27 cellular contexts compared by ENCODE assay signal in genomic region chr3:17292556-17292955, GRCh38.
"Had no signal": no experiment of that assay in that cellular context is flagged by ENCODE, and none has a peak within 500 bp of the region (broad histone marks: within the 10 kb centered on the region; RNA-seq: fewer than 3 reads in every experiment).

No MANE protein-coding gene starts in this region.

- DNase-seq: activated B cell treated with CpG ODN at 0.5 μM for 24 hours; activated CD4-positive, alpha-beta T cell treated with anti-CD3 and anti-CD28 coated beads for 48 hours; activated CD4-positive, alpha-beta T cell treated with anti-CD3 and anti-CD28 coated beads, Interleukin-2, amount 50 U/mL, for 1 hour; activated CD4-positive, alpha-beta T cell treated with anti-CD3 and anti-CD28 coated beads, Interleukin-2, amount 50 U/mL, for 48 hours; activated CD8-positive, alpha-beta memory T cell treated with anti-CD3 and anti-CD28 coated beads for 24 hours; activated CD8-positive, alpha-beta T cell treated with anti-CD3 and anti-CD28 coated beads for 36 hours; activated gamma-delta T cell; activated naive CD4-positive, alpha-beta T cell; activated naive CD4-positive, alpha-beta T cell treated with anti-CD3 and anti-CD28 coated beads, Interleukin-2, amount 50 U/mL, for 16 hours; activated T-cell treated with anti-CD3 and anti-CD28 coated beads, Interleukin-2, amount 50 U/mL, for 1 hour; activated T-cell treated with anti-CD3 and anti-CD28 coated beads, Interleukin-2, amount 50 U/mL, for 72 hours; amygdala; aorta; brain microvascular endothelial cell; dorsolateral prefrontal cortex; effector memory CD4-positive, alpha-beta T cell; endodermal cell; foreskin fibroblast; gastrocnemius medialis; glutamatergic neuron; heart left ventricle; T-helper 1 cell; T-helper 17 cell; T1000; WERI-Rb-1 had no signal

- ATAC-seq: activated CD4-positive, CD25-positive, alpha-beta regulatory T cell treated with anti-CD3 and anti-CD28 coated beads, Interleukin-2, amount 50 U/mL, for 24 hours; activated CD8-positive, alpha-beta T cell treated with anti-CD3 and anti-CD28 coated beads for 36 hours; activated T-cell treated with anti-CD3 and anti-CD28 coated beads, Interleukin-2, amount 50 U/mL, for 72 hours; esophagus mucosa; gastrocnemius medialis; heart left ventricle; T-helper 17 cell had no signal
